ENCODE assay signal across 13 cellular contexts in genomic region chr18:3273042-3273441, GRCh38. TPM values are rescaled to one million over a fixed set of nuclear protein-coding genes. Genes with fewer than 3 reads are reported as not detected.
DNase-seq lines count a peak whose midpoint lies in the region; ATAC-seq, FAIRE-seq and TF ChIP-seq lines count a peak whose summit lies in the region.
"Had no signal": no experiment of that assay in that cellular context is flagged by ENCODE, and none has a peak within 500 bp of the region (broad histone marks: within the 10 kb centered on the region; RNA-seq: fewer than 3 reads in every experiment).

No MANE protein-coding gene starts in this region.

- ATAC-seq in CD8-positive, alpha-beta T cell, result no peak
- ATAC-seq in naive thymus-derived CD8-positive, alpha-beta T cell, result no peak
- no peak for ATAC-seq in HG03108 (IDR thresholded peaks at IDR 0.05; ENCODE audit: unreplicated experiment)

- H3K27me3 ChIP-seq in CD8-positive, alpha-beta T cell (ENCODE audit: insufficient read depth, low read length), result no peaks in the 10 kb centered on the region
- H3K27me3 ChIP-seq: Peyer's patch had no signal

- TF ChIP-seq CTCF in CD8-positive, alpha-beta T cell (IDR thresholded peaks at IDR 0.05), result no peak
- no peak for TF ChIP-seq CTCF in D721Med (IDR thresholded peaks at IDR 0.05; ENCODE audit: insufficient read depth, missing control alignments)

- no peak overlapping the region for H3K27ac ChIP-seq in CD8-positive, alpha-beta T cell (ENCODE audit: low read depth, low read length)
- H3K27ac ChIP-seq: Peyer's patch had no signal

- POLR2A ChIA-PET in CD8-positive, alpha-beta T cell (lab: Charles Lee), result no interaction called here
- POLR2A ChIA-PET in naive thymus-derived CD8-positive, alpha-beta T cell (lab: Charles Lee), result no interaction called here

- no peaks in the 10 kb centered on the region for H3K9me3 Mint-ChIP-seq in activated T-cell treated with anti-CD3 and anti-CD28 coated beads, Interleukin-2, amount 50 U/mL, for 24 hours
- no peaks in the 10 kb centered on the region for H3K9me3 Mint-ChIP-seq in CD8-positive, alpha-beta T cell
- H3K9me3 Mint-ChIP-seq in activated naive CD8-positive, alpha-beta T cell treated with anti-CD3 and anti-CD28 coated beads for 36 hours, result peaks cover 2% of the 10 kb centered on the region
- H3K9me3 Mint-ChIP-seq in naive thymus-derived CD8-positive, alpha-beta T cell, result no peaks in the 10 kb centered on the region
- H3K9me3 Mint-ChIP-seq: H9, IgD-negative memory B cell had no signal

- peaks cover 23% of the 10 kb centered on the region for H3K4me1 ChIP-seq in CD8-positive, alpha-beta T cell (ENCODE audit: insufficient read depth, low read length)

- no peaks in the 10 kb centered on the region for H3K9me3 ChIP-seq in CD8-positive, alpha-beta T cell (ENCODE audit: low read length)
- H3K9me3 ChIP-seq: Peyer's patch had no signal

- H3K4me3 Mint-ChIP-seq in activated T-cell treated with anti-CD3 and anti-CD28 coated beads, Interleukin-2, amount 50 U/mL, for 24 hours, result no peak overlapping the region
- H3K4me3 Mint-ChIP-seq in CD8-positive, alpha-beta T cell, result no peak overlapping the region
- H3K4me3 Mint-ChIP-seq in activated naive CD8-positive, alpha-beta T cell treated with anti-CD3 and anti-CD28 coated beads for 36 hours, result no peak overlapping the region
- no peak overlapping the region for H3K4me3 Mint-ChIP-seq in naive thymus-derived CD8-positive, alpha-beta T cell
- H3K4me3 Mint-ChIP-seq: H9, IgD-negative memory B cell had no signal

- H3K36me3 Mint-ChIP-seq in activated T-cell treated with anti-CD3 and anti-CD28 coated beads, Interleukin-2, amount 50 U/mL, for 24 hours (ENCODE audit: low read depth), result peaks cover 63% of the 10 kb centered on the region
- peaks cover 54% of the 10 kb centered on the region for H3K36me3 Mint-ChIP-seq in CD8-positive, alpha-beta T cell
- peaks cover 33% of the 10 kb centered on the region for H3K36me3 Mint-ChIP-seq in activated naive CD8-positive, alpha-beta T cell treated with anti-CD3 and anti-CD28 coated beads for 36 hours
- H3K36me3 Mint-ChIP-seq in naive thymus-derived CD8-positive, alpha-beta T cell, result peaks cover 5 to 53% (median 6%) of the 10 kb centered on the region in 3 donors
- H3K36me3 Mint-ChIP-seq: IgD-negative memory B cell had no signal

- no peaks in the 10 kb centered on the region for H3K27me3 Mint-ChIP-seq in activated T-cell treated with anti-CD3 and anti-CD28 coated beads, Interleukin-2, amount 50 U/mL, for 24 hours
- no peaks in the 10 kb centered on the region for H3K27me3 Mint-ChIP-seq in CD8-positive, alpha-beta T cell (ENCODE audit: low read depth)
- no peaks in the 10 kb centered on the region for H3K27me3 Mint-ChIP-seq in activated naive CD8-positive, alpha-beta T cell treated with anti-CD3 and anti-CD28 coated beads for 36 hours
- no peaks in the 10 kb centered on the region for H3K27me3 Mint-ChIP-seq in naive thymus-derived CD8-positive, alpha-beta T cell
- H3K27me3 Mint-ChIP-seq: IgD-negative memory B cell had no signal

- H3K4me3 ChIP-seq in CD8-positive, alpha-beta T cell (ENCODE audit: low read depth, low read length), result no peak overlapping the region
- H3K4me3 ChIP-seq: Peyer's patch had no signal

- H3K27ac Mint-ChIP-seq in activated T-cell treated with anti-CD3 and anti-CD28 coated beads, Interleukin-2, amount 50 U/mL, for 24 hours, result peak overlapping the region; percentile 86
- peak overlapping the region; percentile 60 for H3K27ac Mint-ChIP-seq in CD8-positive, alpha-beta T cell
- peak overlapping the region; percentile 43 for H3K27ac Mint-ChIP-seq in activated naive CD8-positive, alpha-beta T cell treated with anti-CD3 and anti-CD28 coated beads for 36 hours
- peak overlapping the region in 9 of 10 donors; percentile 25 to 84 (median 72) for H3K27ac Mint-ChIP-seq in naive thymus-derived CD8-positive, alpha-beta T cell
- H3K27ac Mint-ChIP-seq: H9 had no signal

- peaks cover 32% of the 10 kb centered on the region for H3K36me3 ChIP-seq in CD8-positive, alpha-beta T cell (ENCODE audit: insufficient read depth, low read length)

- intact Hi-C loops in CD8-positive, alpha-beta T cell (cut with DNase I, micrococcal nuclease), result no loop called here

- FAIRE-seq in D721Med (lab: Jason Lieb, UNC), result no peak

- H3K4me1 Mint-ChIP-seq in activated T-cell treated with anti-CD3 and anti-CD28 coated beads, Interleukin-2, amount 50 U/mL, for 24 hours (ENCODE audit: low read depth), result peaks cover 57% of the 10 kb centered on the region
- H3K4me1 Mint-ChIP-seq in CD8-positive, alpha-beta T cell (ENCODE audit: low read depth), result peaks cover 49% of the 10 kb centered on the region
- H3K4me1 Mint-ChIP-seq in activated naive CD8-positive, alpha-beta T cell treated with anti-CD3 and anti-CD28 coated beads for 36 hours, result peaks cover 45% of the 10 kb centered on the region
- H3K4me1 Mint-ChIP-seq in naive thymus-derived CD8-positive, alpha-beta T cell, result peaks cover 28 to 58% (median 49%) of the 10 kb centered on the region in 4 donors

- DNase-seq in activated T-cell treated with anti-CD3 and anti-CD28 coated beads, Interleukin-2, amount 50 U/mL, for 24 hours, result no peak
- DNase-seq in activated T-cell treated with anti-CD3 and anti-CD28 coated beads for 4 hours (no peak), D721Med (ENCODE audit: insufficient read length, low spot score) (no peak), C1 segment of cervical spinal cord (lab: John Stamatoyannopoulos, UW) (no peak)
- no peak for DNase-seq in CD8-positive, alpha-beta T cell
- DNase-seq in activated naive CD8-positive, alpha-beta T cell treated with anti-CD3 and anti-CD28 coated beads for 36 hours, result no peak
- DNase-seq in naive thymus-derived CD8-positive, alpha-beta T cell, result no peak
- DNase-seq: H9, NCI-H187 treated with DMSO at 0.1 percent for 48 hours, Peyer's patch, Right ventricle myocardium superior had no signal

- CTCF ChIA-PET in CD8-positive, alpha-beta T cell (lab: Charles Lee), result interaction anchor here (0.6 to 17.4 kb wide), 3 partner anchors 9 to 392 kb away, joined by 3 to 352 read pairs (median 4); no protein-coding TSS in a partner anchor

RNA-seq across cellular contexts. Expression of gene MYL12B, which starts 11.1 kb away (rescaled TPM):
- 100 to 1,000 TPM; 117 to 132 TPM for total RNA-seq in CD8-positive, alpha-beta T cell
- 100 to 1,000 TPM; 234 to 235 TPM for total RNA-seq in activated naive CD8-positive, alpha-beta T cell treated with anti-CD3 and anti-CD28 coated beads for 36 hours
- 100 to 1,000 TPM; 184 to 194 TPM for total RNA-seq in naive thymus-derived CD8-positive, alpha-beta T cell
- polyA plus RNA-seq in naive thymus-derived CD8-positive, alpha-beta T cell, result 100 to 1,000 TPM; 828 to 956 (median 830) TPM

RNA-seq across cellular contexts. Expression of gene MYL12A, which starts 25.4 kb away (rescaled TPM):
- 100 to 1,000 TPM; 129 to 137 TPM for total RNA-seq in CD8-positive, alpha-beta T cell
- total RNA-seq in activated naive CD8-positive, alpha-beta T cell treated with anti-CD3 and anti-CD28 coated beads for 36 hours, result 100 to 1,000 TPM; 316 to 321 TPM
- 100 to 1,000 TPM; 432 to 443 TPM for total RNA-seq in naive thymus-derived CD8-positive, alpha-beta T cell
- 1,000 to 10,000 TPM; 2,292 to 2,558 (median 2,421) TPM for polyA plus RNA-seq in naive thymus-derived CD8-positive, alpha-beta T cell

RNA-seq across cellular contexts. Expression of gene MYOM1, which starts 53.3 kb away (rescaled TPM):
- total RNA-seq in CD8-positive, alpha-beta T cell, result 1 to 10 TPM; 2.7 to 3.3 TPM
- total RNA-seq in activated naive CD8-positive, alpha-beta T cell treated with anti-CD3 and anti-CD28 coated beads for 36 hours, result under 1 TPM; 0.60 to 0.82 TPM
- 1 to 10 TPM; 5.5 to 5.6 TPM for total RNA-seq in naive thymus-derived CD8-positive, alpha-beta T cell
- 1 to 10 TPM in 1 of 3 donors, under 1 TPM in 2; 0.52 to 1.5 (median 0.88) TPM for polyA plus RNA-seq in naive thymus-derived CD8-positive, alpha-beta T cell
